ENCODE assay signal across 8 cellular contexts in genomic region chr6:160990847-160991410, GRCh38. TPM values are rescaled to one million over a fixed set of nuclear protein-coding genes. Genes with fewer than 3 reads are reported as not detected.
A peak's percentile ranks its signal among the peaks of the same experiment; 100 is the strongest.
DNase-seq lines count a peak whose midpoint lies in the region; ATAC-seq, FAIRE-seq and TF ChIP-seq lines count a peak whose summit lies in the region.

No MANE protein-coding gene starts in this region.

- no peak for TF ChIP-seq RAD21 in A549 (conservative IDR thresholded peaks at IDR 0.05 in 1 of 2, IDR thresholded peaks at IDR 0.05 in 1 of 2)

- peak overlapping the region; percentile 92 to 98 for H3K27ac ChIP-seq in A549
- peak overlapping the region; percentile 86 to 92 for H3K27ac ChIP-seq in mucosa of rectum (ENCODE audit: low read depth in 2 of 2, low read length in 2 of 2)

- no peak for FAIRE-seq in A549 (lab: Jason Lieb, UNC)

- no peaks in the 10 kb centered on the region for H3K36me3 ChIP-seq in mucosa of rectum (ENCODE audit: control insufficient read depth in 2 of 2, insufficient read depth in 2 of 2, low read length in 2 of 2)

- peak overlapping the region; percentile 81 for H3K4me3 ChIP-seq in A549
- peak overlapping the region; percentile 87 for H3K4me3 ChIP-seq in mucosa of rectum (ENCODE audit: low read length in 2 of 2)

- no peaks in the 10 kb centered on the region for H3K36me3 Mint-ChIP-seq in IgD-negative memory B cell
- peaks cover 20% of the 10 kb centered on the region for H3K36me3 Mint-ChIP-seq in central memory CD8-positive, alpha-beta T cell (ENCODE audit: insufficient read depth)

- H3K4me1 Mint-ChIP-seq in IgD-negative memory B cell, result peaks cover 15 to 25% (median 20%) of the 10 kb centered on the region in 3 donors
- H3K4me1 Mint-ChIP-seq in central memory CD8-positive, alpha-beta T cell, result peaks cover 36% of the 10 kb centered on the region

- in situ Hi-C loops in ACHN (cut with HindIII; ENCODE audit: low pct_ligation_motif_present, low pct_unique_long_range_greater_than_20kb, low sequenced_read_pairs), result no loop called here

- H3K9ac ChIP-seq in mucosa of rectum (ENCODE audit: low read depth in 1 of 2, low read length in 2 of 2), result peak overlapping the region; percentile 75 to 77

- H3K4me1 ChIP-seq in A549 (peaks cover 5% of the 10 kb centered on the region; the same call in 1 of the 3 replicates), mucosa of rectum (ENCODE audit: control insufficient read depth in 2 of 2, insufficient read depth in 2 of 2, low read length in 2 of 2) (peaks cover 2 to 7% of the 10 kb centered on the region in 2 donors)

- H3K9me3 Mint-ChIP-seq in IgD-negative memory B cell, result no peaks in the 10 kb centered on the region
- peaks cover 5% of the 10 kb centered on the region for H3K9me3 Mint-ChIP-seq in central memory CD8-positive, alpha-beta T cell

- H3K4me2 ChIP-seq in A549, result peak overlapping the region; percentile 97

- H3K27me3 Mint-ChIP-seq in IgD-negative memory B cell, result peaks cover 3% of the 10 kb centered on the region
- H3K27me3 Mint-ChIP-seq in central memory CD8-positive, alpha-beta T cell, result peaks cover 11% of the 10 kb centered on the region

- TF ChIP-seq CTCF in A549 (IDR thresholded peaks at IDR 0.05) (no peak), GM10248 (IDR thresholded peaks at IDR 0.05; ENCODE audit: control extremely low read depth, extremely low read depth, low read depth, missing control alignments) (no peak)

- WGBS in A549 (ENCODE audit: missing lambda C conversion rate), result 2% methylated on average over 11 of the region's 16 CpGs

- TF ChIP-seq POLR2A in A549 (IDR thresholded peaks at IDR 0.05; ENCODE audit: low read length), result no peak

- POLR2A ChIA-PET in A549 (lab: Yijun Ruan, JAX), result no interaction called here
- POLR2A ChIA-PET in GM10248 (lab: Yijun Ruan, JAX), result no interaction called here

- TF ChIP-seq EP300 in A549 (IDR thresholded peaks at IDR 0.05), result no peak

- CTCF ChIA-PET in A549 (lab: Yijun Ruan, JAX) (interaction anchor here (1.0 to 6.6 kb wide), 3 partner anchors 60 to 91 kb away, joined by 3 to 49 read pairs (median 4); no protein-coding TSS in a partner anchor), GM10248 (lab: Yijun Ruan, JAX) (interaction anchor here (1.0 to 4.3 kb wide), 6 partner anchors 13 to 380 kb away, joined by 3 to 14 read pairs (median 3); no protein-coding TSS in a partner anchor)

- peak overlapping the region in 2 of 3 donors; percentile 60 to 88 for H3K27ac Mint-ChIP-seq in IgD-negative memory B cell
- H3K27ac Mint-ChIP-seq in central memory CD8-positive, alpha-beta T cell (ENCODE audit: low read depth), result peak overlapping the region; percentile 98

- no peaks in the 10 kb centered on the region for H3K9me3 ChIP-seq in A549
- no peaks in the 10 kb centered on the region for H3K9me3 ChIP-seq in mucosa of rectum (ENCODE audit: control insufficient read depth in 2 of 2, low read length in 2 of 2)

- ATAC-seq in A549, result peak in 1 of 2 experiments; percentile 9; a peak in 2 of 6 replicates
- no peak for ATAC-seq in central memory CD8-positive, alpha-beta T cell (replicated peaks; ENCODE audit: extremely low read depth, poor library complexity, severe bottlenecking)

- H3K27me3 ChIP-seq in mucosa of rectum (ENCODE audit: control insufficient read depth in 2 of 2, insufficient read depth in 2 of 2, low read length in 2 of 2), result peaks cover 0 to 2% of the 10 kb centered on the region in 2 donors

- H3K4me3 Mint-ChIP-seq in IgD-negative memory B cell, result peak overlapping the region; percentile 90 to 98 (median 94)
- H3K4me3 Mint-ChIP-seq in central memory CD8-positive, alpha-beta T cell, result peak overlapping the region; percentile 99

- DNase-seq in A549 (ENCODE audit: low read depth in 1 of 2, low spot score in 1 of 2) (no peak), GM10248 (ENCODE audit: extremely low spot score) (no peak), ACHN (no peak)
- DNase-seq in central memory CD8-positive, alpha-beta T cell (ENCODE audit: low spot score in 2 of 2), result no peak
- DNase-seq in stimulated activated CD4-positive, alpha-beta T cell treated with anti-CD3 and anti-CD28 coated beads, Interleukin-15, amount 100 ng/mL, for 24 hours, result no peak
- DNase-seq in NK-92 treated with Interleukin-12 subunit alpha and Interleukin-12 subunit beta, amount 100 ng/mL, for 24 hours (lab: John Stamatoyannopoulos, UW), result no peak

TF ChIP-seq in A549, 52 proteins besides CTCF, POLR2A, EP300 and RAD21:
- no peak for TF ChIP-seq PHF8 (IDR thresholded peaks at IDR 0.05; ENCODE audit: borderline replicate concordance, low read depth)
- TF ChIP-seq FOXS1 (CRISPR knock-in tag; IDR thresholded peaks at IDR 0.05), result 0 out of 2 replicates have a peak, but pooled peaks have one; percentile 9

RNA-seq across cellular contexts. Expression of gene MAP3K4, which starts 0.6 kb away (rescaled TPM):
- 13.4 and 14.0 TPM in 2 replicates for polyA plus RNA-seq in A549 (2011; rRNA removed)
- polyA plus RNA-seq in A549 (2012; cell fraction: cytosol; rRNA removed), result 3.9 and 4.3 TPM in 2 replicates
- polyA plus RNA-seq in A549 (2012; cell fraction: nucleus; rRNA removed), result 8.6 and 13.0 TPM in 2 replicates
- 7.3 to 7.7 TPM (median 7.3 TPM) in 3 replicates for polyA plus RNA-seq in A549 (2017; fragmentation: RNase III; extraction: RNeasy Plus Mini Kit Qiagen cat#74134 plus additional on column Dnase treatment)
- 19.1 and 19.4 TPM in 2 replicates for polyA minus RNA-seq in A549 (2011; rRNA and poly(A)+ RNA removed)
- polyA plus RNA-seq in IgD-negative memory B cell, result 10.5 TPM
